ENCODE assay signal across 19 cellular contexts in the genomic region with DNA sequence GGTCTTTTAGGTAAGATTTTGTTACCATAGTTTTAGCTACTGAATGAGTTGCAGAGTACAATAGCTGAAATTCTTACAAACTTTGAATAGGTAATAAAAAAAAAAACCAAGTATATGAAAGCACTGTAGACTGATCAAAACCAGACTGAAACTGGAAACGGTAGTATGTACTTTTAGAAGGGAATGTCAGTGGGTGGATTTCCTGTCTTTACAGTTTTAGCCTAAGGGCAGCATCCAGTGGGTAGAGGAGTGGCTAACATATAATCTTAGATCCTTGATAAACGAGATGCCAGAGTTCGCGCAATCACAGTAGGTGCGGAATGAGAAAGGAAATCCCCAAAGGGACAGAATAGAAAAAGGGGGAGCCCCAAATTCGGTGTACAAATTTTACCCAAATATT.
A peak's percentile ranks its signal among the peaks of the same experiment; 100 is the strongest.
DNase-seq lines count a peak whose midpoint lies in the region; ATAC-seq and TF ChIP-seq lines count a peak whose summit lies in the region.
"Had no signal": no experiment of that assay in that cellular context is flagged by ENCODE, and none has a peak within 500 bp of the region (broad histone marks: within the 10 kb centered on the region; RNA-seq: fewer than 3 reads in every experiment).

No MANE protein-coding gene starts in this region.

- H4K8ac ChIP-seq in trophoblast cell (ENCODE audit: low read depth, low read length), result no peak overlapping the region

- H3K18ac ChIP-seq in trophoblast cell (ENCODE audit: low read length), result no peak overlapping the region

- intact Hi-C loops in adrenal gland (cut with DNase I), result no loop called here

- H3K27me3 ChIP-seq in trophoblast cell (ENCODE audit: insufficient read depth, low read length) (no peaks in the 10 kb centered on the region), adrenal gland (no peaks in the 10 kb centered on the region)
- H3K27me3 ChIP-seq: SJCRH30 had no signal

- no CpG with 5 or more reads among the region's 6 CpGs for WGBS in trophoblast cell (ENCODE audit: extremely low coverage, insufficient coverage, insufficient read length)
- WGBS in adrenal gland, 4 donors, result 87 to 95% (median 92%) methylated on average over 6 of the region's 6 CpGs

- no peak overlapping the region for H3K4ac ChIP-seq in trophoblast cell (ENCODE audit: low read depth, low read length)

- H2BK5ac ChIP-seq in trophoblast cell (ENCODE audit: low read depth, low read length, poor library complexity), result no peak overlapping the region

- no peak overlapping the region for H2AK5ac ChIP-seq in trophoblast cell (ENCODE audit: low read length)

- peaks cover 17% of the 10 kb centered on the region for H3K36me3 Mint-ChIP-seq in activated T-helper 17 cell treated with anti-CD3 and anti-CD28 coated beads, Interleukin-2, amount 50 U/mL, for 72 hours (ENCODE audit: low read depth)
- H3K36me3 Mint-ChIP-seq in natural killer cell treated with Interleukin-12 subunit alpha and Interleukin-12 subunit beta and Interleukin-15 and Interleukin-18, amount 100 ng/mL, for 72 hours, result peaks cover 36% of the 10 kb centered on the region

- H3K9ac ChIP-seq in trophoblast cell (ENCODE audit: low read length), result no peak overlapping the region
- H3K9ac ChIP-seq: KMS-11 had no signal

- H3K9me3 ChIP-seq in trophoblast cell (ENCODE audit: insufficient read depth, low read depth, low read length) (no peaks in the 10 kb centered on the region), adrenal gland (replicated peaks in 1 of 3) (no peaks in the 10 kb centered on the region)
- H3K9me3 ChIP-seq: SJCRH30 had no signal

- no peak overlapping the region for H3K23ac ChIP-seq in trophoblast cell (ENCODE audit: low read length)

- DNase-seq in EL, result peak; percentile 38
- peak; percentile 24 for DNase-seq in NCI-H226
- DNase-seq in trophoblast cell, result peak; percentile 54 to 89
- DNase-seq in adrenal gland, result no peak
- no peak for DNase-seq in natural killer cell treated with Interleukin-12 subunit alpha and Interleukin-12 subunit beta and Interleukin-15 and Interleukin-18, amount 100 ng/mL, for 72 hours (ENCODE audit: low spot score)
- DNase-seq: CD4-positive, alpha-beta T cell; DMS79; GF-D8; MG63; NCI-H1092 treated with DMSO at 0.1 percent for 48 hours; NCI-H2081 treated with DMSO at 0.1 percent for 48 hours; NCI-H510A treated with DMSO at 0.1 percent for 48 hours; SJCRH30; SW 1271 had no signal

- peak; percentile 64 for ATAC-seq in activated T-helper 17 cell treated with anti-CD3 and anti-CD28 coated beads, Interleukin-2, amount 50 U/mL, for 72 hours (replicated peaks)
- ATAC-seq in HG02623 (IDR thresholded peaks at IDR 0.05; ENCODE audit: unreplicated experiment), result no peak
- no peak for ATAC-seq in natural killer cell treated with Interleukin-12 subunit alpha and Interleukin-12 subunit beta and Interleukin-15 and Interleukin-18, amount 100 ng/mL, for 72 hours
- ATAC-seq: GM23338 had no signal

- H3K9me3 Mint-ChIP-seq in activated T-helper 17 cell treated with anti-CD3 and anti-CD28 coated beads, Interleukin-2, amount 50 U/mL, for 72 hours, result peaks cover 22% of the 10 kb centered on the region
- no peaks in the 10 kb centered on the region for H3K9me3 Mint-ChIP-seq in natural killer cell treated with Interleukin-12 subunit alpha and Interleukin-12 subunit beta and Interleukin-15 and Interleukin-18, amount 100 ng/mL, for 72 hours

- TF ChIP-seq CTCF in adrenal gland (IDR thresholded peaks at IDR 0.05), result no peak

- TF ChIP-seq POLR2A in adrenal gland (IDR thresholded peaks at IDR 0.05), result no peak

- H3K27ac Mint-ChIP-seq in activated T-helper 17 cell treated with anti-CD3 and anti-CD28 coated beads, Interleukin-2, amount 50 U/mL, for 72 hours, result no peak overlapping the region
- H3K27ac Mint-ChIP-seq in natural killer cell treated with Interleukin-12 subunit alpha and Interleukin-12 subunit beta and Interleukin-15 and Interleukin-18, amount 100 ng/mL, for 72 hours, result no peak overlapping the region
- H3K27ac Mint-ChIP-seq: B cell; CD4-positive, alpha-beta T cell; GM23338 had no signal

- no peaks in the 10 kb centered on the region for H3K79me1 ChIP-seq in trophoblast cell (ENCODE audit: low read length)

- H2BK12ac ChIP-seq in trophoblast cell (ENCODE audit: low read length), result no peak overlapping the region

- peak overlapping the region; percentile 44 for H3K4me3 Mint-ChIP-seq in activated T-helper 17 cell treated with anti-CD3 and anti-CD28 coated beads, Interleukin-2, amount 50 U/mL, for 72 hours
- no peak overlapping the region for H3K4me3 Mint-ChIP-seq in natural killer cell treated with Interleukin-12 subunit alpha and Interleukin-12 subunit beta and Interleukin-15 and Interleukin-18, amount 100 ng/mL, for 72 hours
- H3K4me3 Mint-ChIP-seq: B cell; CD4-positive, alpha-beta T cell; GM23338 had no signal

- no peak overlapping the region for H2BK120ac ChIP-seq in trophoblast cell (ENCODE audit: insufficient read depth, low read length, poor library complexity)

- H3K36me3 ChIP-seq in trophoblast cell (ENCODE audit: control insufficient read depth in 1 of 2, insufficient read depth in 2 of 2, low read length in 2 of 2) (no peaks in the 10 kb centered on the region), adrenal gland (replicated peaks in 1 of 2) (no peaks in the 10 kb centered on the region)
- H3K36me3 ChIP-seq: MG63, SJCRH30 had no signal

- no peak overlapping the region for H3K14ac ChIP-seq in trophoblast cell (ENCODE audit: low read length)

- H3K27ac ChIP-seq in trophoblast cell (ENCODE audit: low read depth, low read length) (no peak overlapping the region), adrenal gland (no peak overlapping the region)
- H3K27ac ChIP-seq: KMS-11, SJCRH30 had no signal

- H2AFZ ChIP-seq in trophoblast cell (ENCODE audit: insufficient read depth, low read length, poor library complexity), result no peak overlapping the region
- H2AFZ ChIP-seq: GM23338 had no signal

- H3K4me1 ChIP-seq in trophoblast cell (ENCODE audit: control insufficient read depth in 1 of 2, insufficient read depth in 2 of 2, low read length in 2 of 2), result no peaks in the 10 kb centered on the region
- H3K4me1 ChIP-seq in adrenal gland (replicated peaks in 1 of 2), result no peaks in the 10 kb centered on the region
- H3K4me1 ChIP-seq: SJCRH30 had no signal

- no peak overlapping the region for H3K4me2 ChIP-seq in trophoblast cell (ENCODE audit: low read length)
- H3K4me2 ChIP-seq: GM23338, KMS-11 had no signal

- H3K27me3 Mint-ChIP-seq in activated T-helper 17 cell treated with anti-CD3 and anti-CD28 coated beads, Interleukin-2, amount 50 U/mL, for 72 hours, result no peaks in the 10 kb centered on the region
- H3K27me3 Mint-ChIP-seq in natural killer cell treated with Interleukin-12 subunit alpha and Interleukin-12 subunit beta and Interleukin-15 and Interleukin-18, amount 100 ng/mL, for 72 hours, result peaks cover 0 to 2% of the 10 kb centered on the region in 2 donors
- H3K27me3 Mint-ChIP-seq: B cell; CD4-positive, alpha-beta T cell had no signal

- H4K12ac ChIP-seq in trophoblast cell (ENCODE audit: low read depth, low read length), result no peak overlapping the region

- H3K4me3 ChIP-seq in trophoblast cell (ENCODE audit: low read depth, low read length), result no peak overlapping the region
- no peak overlapping the region for H3K4me3 ChIP-seq in adrenal gland
- H3K4me3 ChIP-seq: GM23338, MG63, SJCRH30 had no signal

- peaks cover 18% of the 10 kb centered on the region for H3K4me1 Mint-ChIP-seq in activated T-helper 17 cell treated with anti-CD3 and anti-CD28 coated beads, Interleukin-2, amount 50 U/mL, for 72 hours
- H3K4me1 Mint-ChIP-seq in natural killer cell treated with Interleukin-12 subunit alpha and Interleukin-12 subunit beta and Interleukin-15 and Interleukin-18, amount 100 ng/mL, for 72 hours (ENCODE audit: low read depth in 2 of 2), result peaks cover 0 to 9% of the 10 kb centered on the region in 2 donors
- H3K4me1 Mint-ChIP-seq: B cell, GM23338 had no signal

- H4K91ac ChIP-seq in trophoblast cell (ENCODE audit: low read depth, low read length), result no peak overlapping the region

- no peaks in the 10 kb centered on the region for H3K79me2 ChIP-seq in trophoblast cell (ENCODE audit: control insufficient read depth, insufficient read depth, low read length, poor library complexity)

Comparison
In these comparisons a context has a peak if more than half of its experiments do, and no peak if none do; other contexts are left out.
1. DNase-seq: peak in EL (single experiment), NCI-H226 (single experiment) and trophoblast cell (2 of 2); none in adrenal gland (0 of 7) and natural killer cell treated with Interleukin-12 subunit alpha and Interleukin-12 subunit beta and Interleukin-15 and Interleukin-18, amount 100 ng/mL, for 72 hours (single experiment).